Comparison of ENCODE assay signal across 10 cellular contexts in genomic region chr14:66709292-66709691, GRCh38.
A peak's percentile ranks its signal among the peaks of the same experiment; 100 is the strongest.
DNase-seq lines count a peak whose midpoint lies in the region; ATAC-seq, FAIRE-seq and TF ChIP-seq lines count a peak whose summit lies in the region.
"Had no signal": no experiment of that assay in that cellular context is flagged by ENCODE, and none has a peak within 500 bp of the region (broad histone marks: within the 10 kb centered on the region; RNA-seq: fewer than 3 reads in every experiment).

No MANE protein-coding gene starts in this region.

- POLR2A ChIA-PET in PC-3 (lab: Charles Lee; ENCODE audit: unreplicated experiment) (no interaction called here), endothelial cell of umbilical vein (lab: Charles Lee) (no interaction called here)

- TF ChIP-seq CTCF in PC-3 (conservative IDR thresholded peaks at IDR 0.05; ENCODE audit: low read depth, low read length): no peak
- TF ChIP-seq CTCF in endothelial cell of umbilical vein (IDR thresholded peaks at IDR 0.05; ENCODE audit: extremely low read depth in 1 of 2, insufficient read depth in 1 of 2, low read depth in 1 of 2, low read length in 2 of 2): no peak
- no peak for TF ChIP-seq CTCF in retinal pigment epithelial cell (conservative IDR thresholded peaks at IDR 0.05; ENCODE audit: low read depth, low read length)
- TF ChIP-seq CTCF in GM10266 (IDR thresholded peaks at IDR 0.05; ENCODE audit: control insufficient read depth, insufficient read depth, low read depth, missing control alignments): no peak
- TF ChIP-seq CTCF in Calu3 (IDR thresholded peaks at IDR 0.05; ENCODE audit: unreplicated experiment): no peak

- H3K4me1 ChIP-seq in PC-3 (ENCODE audit: insufficient read depth, low read length) (0 out of 2 replicates have a peak, but pooled peaks cover 3% of the 10 kb centered on the region), endothelial cell of umbilical vein (ENCODE audit: control insufficient read depth, extremely low read depth, insufficient read depth, low read length) (no peaks in the 10 kb centered on the region)

- H3K4me3 ChIP-seq in PC-3 (ENCODE audit: low read length) (no peak overlapping the region), endothelial cell of umbilical vein (replicated peaks in 1 of 3; ENCODE audit: insufficient read depth in 1 of 3, low read depth in 1 of 3, low read length in 3 of 3) (no peak overlapping the region), retinal pigment epithelial cell (ENCODE audit: low read length) (no peak overlapping the region)

- peaks cover 18% of the 10 kb centered on the region for H3K4me1 Mint-ChIP-seq in Calu3 (ENCODE audit: low read depth, unreplicated experiment)

- no peaks in the 10 kb centered on the region for H3K9me1 ChIP-seq in endothelial cell of umbilical vein (replicated peaks; ENCODE audit: control insufficient read depth, extremely low read depth, insufficient read depth, low read length)

- H3K4me2 ChIP-seq in PC-3 (ENCODE audit: low read length) (no peak overlapping the region), endothelial cell of umbilical vein (ENCODE audit: insufficient read depth, low read length) (no peak overlapping the region)

- DNase-seq in HCEC 1CT (peak; percentile 9), PC-3 (peak; percentile 3), endothelial cell of umbilical vein (ENCODE audit: low read depth, low spot score) (peak; percentile 52), retinal pigment epithelial cell (ENCODE audit: low read depth) (peak; percentile 2), GM10266 (ENCODE audit: extremely low spot score) (no peak), HUDEP-2 (lab: John Stamatoyannopoulos, UW; ENCODE audit: unreplicated experiment in 76 of 76) (no peak), Calu3 (no peak)
- DNase-seq: activated CD4-positive, alpha-beta T cell treated with anti-CD3 and anti-CD28 coated beads for 1 hour; KG1 had no signal

- H3K79me2 ChIP-seq in PC-3 (ENCODE audit: low read length): no peaks in the 10 kb centered on the region
- no peaks in the 10 kb centered on the region for H3K79me2 ChIP-seq in endothelial cell of umbilical vein (ENCODE audit: control insufficient read depth, insufficient read depth, low read length)

- FAIRE-seq in endothelial cell of umbilical vein (lab: Jason Lieb, UNC): no peak

- TF ChIP-seq POLR2A in endothelial cell of umbilical vein (IDR thresholded peaks at IDR 0.05; ENCODE audit: low read depth, low read length): no peak

- H3K4me3 Mint-ChIP-seq in Calu3 (ENCODE audit: low read depth, unreplicated experiment): no peak overlapping the region

- H3K27ac ChIP-seq in PC-3 (ENCODE audit: low read length): no peak overlapping the region
- no peak overlapping the region for H3K27ac ChIP-seq in endothelial cell of umbilical vein (ENCODE audit: insufficient read depth, low read depth, low read length)

- H3F3A ChIP-seq in PC-3 (ENCODE audit: low read length, unreplicated experiment): no peaks in the 10 kb centered on the region

- no peaks in the 10 kb centered on the region for H4K20me1 ChIP-seq in PC-3 (ENCODE audit: low read length)
- H4K20me1 ChIP-seq in endothelial cell of umbilical vein (replicated peaks; ENCODE audit: control insufficient read depth, extremely low read depth, insufficient read depth, low read length): no peaks in the 10 kb centered on the region

- intact Hi-C loops in PC-3 (cut with micrococcal nuclease): no loop called here
- intact Hi-C loops in endothelial cell of umbilical vein (cut with micrococcal nuclease): no loop called here
- intact Hi-C loops in Calu3 (cut with micrococcal nuclease; ENCODE audit: unreplicated experiment): no loop called here

- no TSS peak for BruUV-seq in PC-3 (replicated peaks; lab: Mats Ljungman, UMichigan)
- BruUV-seq in endothelial cell of umbilical vein (replicated peaks; lab: Mats Ljungman, UMichigan): no TSS peak
- BruUV-seq in Calu3 (replicated peaks; lab: Mats Ljungman, UMichigan): no TSS peak

- CTCF ChIA-PET in PC-3 (lab: Charles Lee) (no interaction called here), endothelial cell of umbilical vein (lab: Charles Lee) (no interaction called here), Calu3 (lab: Charles Lee) (no interaction called here)

- H3K9me3 ChIP-seq in PC-3 (ENCODE audit: low read length): no peaks in the 10 kb centered on the region
- no peaks in the 10 kb centered on the region for H3K9me3 ChIP-seq in endothelial cell of umbilical vein (replicated peaks; ENCODE audit: control insufficient read depth, insufficient read depth, low read length)

- H3K9ac ChIP-seq in PC-3 (ENCODE audit: low read length): no peak overlapping the region
- H3K9ac ChIP-seq in endothelial cell of umbilical vein (replicated peaks; ENCODE audit: extremely low read depth, insufficient read depth, low read length): no peak overlapping the region

- H3K9me2 ChIP-seq in PC-3 (replicated peaks; ENCODE audit: low read length): no peaks in the 10 kb centered on the region

- peak; percentile 81 for ATAC-seq in PC-3

- H3K27me3 Mint-ChIP-seq in Calu3 (ENCODE audit: unreplicated experiment): no peaks in the 10 kb centered on the region

- no peaks in the 10 kb centered on the region for H3K36me3 Mint-ChIP-seq in Calu3 (ENCODE audit: insufficient read depth, unreplicated experiment)

- dilution Hi-C loops in endothelial cell of umbilical vein (cut with MboI; ENCODE audit: extremely low pct_ligation_motif_present, low sequenced_read_pairs): no loop called here

- no peak overlapping the region for H3K27ac Mint-ChIP-seq in Calu3 (ENCODE audit: unreplicated experiment)
- H3K27ac Mint-ChIP-seq: activated T-helper 2 cell treated with anti-CD3 and anti-CD28 coated beads, Interferon-gamma antibody, Interleukin-2, Interleukin-4, amounts not matched to agents 10 μg/mL and 5 μg/mL and 100 μg/mL, durations not matched to agents 14 hours and 24 hours and 36 hours had no signal

- no peak overlapping the region for H2AFZ ChIP-seq in PC-3 (ENCODE audit: low read length)
- no peak overlapping the region for H2AFZ ChIP-seq in endothelial cell of umbilical vein (ENCODE audit: low read depth, low read length)

- no peaks in the 10 kb centered on the region for H3K27me3 ChIP-seq in PC-3 (ENCODE audit: low read length)
- no peaks in the 10 kb centered on the region for H3K27me3 ChIP-seq in endothelial cell of umbilical vein (ENCODE audit: control insufficient read depth in 2 of 2, insufficient read depth in 2 of 2, low read length in 2 of 2)

- H3K9me3 Mint-ChIP-seq in Calu3 (ENCODE audit: low read depth, unreplicated experiment): peaks cover 7% of the 10 kb centered on the region

- H3K36me3 ChIP-seq in PC-3 (ENCODE audit: low read depth, low read length): no peaks in the 10 kb centered on the region
- no peaks in the 10 kb centered on the region for H3K36me3 ChIP-seq in endothelial cell of umbilical vein (ENCODE audit: control insufficient read depth in 2 of 2, extremely low read depth in 1 of 2, insufficient read depth in 2 of 2, low read length in 2 of 2)

TF ChIP-seq in endothelial cell of umbilical vein, 7 proteins besides CTCF, POLR2A, EP300 and RAD21:
- TF ChIP-seq, protein P1, sequence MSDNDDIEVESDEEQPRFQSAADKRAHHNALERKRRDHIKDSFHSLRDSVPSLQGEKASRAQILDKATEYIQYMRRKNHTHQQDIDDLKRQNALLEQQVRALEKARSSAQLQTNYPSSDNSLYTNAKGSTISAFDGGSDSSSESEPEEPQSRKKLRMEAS (IDR thresholded peaks at IDR 0.05; ENCODE audit: insufficient read depth, insufficient read length): no peak
- TF ChIP-seq EZH2 (IDR thresholded peaks at IDR 0.05; ENCODE audit: borderline replicate concordance, low read depth, low read length, severe bottlenecking) (no peak), GATA2 (IDR thresholded peaks at IDR 0.05; ENCODE audit: insufficient read depth, insufficient read length, low read depth, low read length) (no peak), FOS (IDR thresholded peaks at IDR 0.05; ENCODE audit: borderline replicate concordance, insufficient read depth, low read length) (no peak), JUN (IDR thresholded peaks at IDR 0.05; ENCODE audit: borderline replicate concordance, insufficient read depth, insufficient read length, low read depth) (no peak), MYC (IDR thresholded peaks at IDR 0.05; ENCODE audit: low read depth, low read length) (no peak), POLR2AphosphoS5 (IDR thresholded peaks at IDR 0.05; ENCODE audit: insufficient read depth, low read depth, low read length) (no peak)

Comparison
In these comparisons a context has a peak if more than half of its experiments do, and no peak if none do; other contexts are left out.
1. DNase-seq: peak in HCEC 1CT (single experiment), PC-3 (single experiment), endothelial cell of umbilical vein (single experiment) and retinal pigment epithelial cell (single experiment); none in GM10266 (single experiment), HUDEP-2 (0 of 76) and Calu3 (single experiment).